12 cellular contexts compared by ENCODE assay signal in genomic region chr1:91792393-91793032, GRCh38.
DNase-seq lines count a peak whose midpoint lies in the region; ATAC-seq and TF ChIP-seq lines count a peak whose summit lies in the region.
"Had no signal": no experiment of that assay in that cellular context is flagged by ENCODE, and none has a peak within 500 bp of the region (broad histone marks: within the 10 kb centered on the region; RNA-seq: fewer than 3 reads in every experiment).

No MANE protein-coding gene starts in this region.

- no peak overlapping the region for H3K9ac ChIP-seq in muscle layer of colon (ENCODE audit: low read length)

- H3K9me3 ChIP-seq in right cardiac atrium (ENCODE audit: control insufficient read depth, low read length) (no peaks in the 10 kb centered on the region), right atrium auricular region (no peaks in the 10 kb centered on the region), muscle layer of colon (ENCODE audit: low read length) (no peaks in the 10 kb centered on the region), T-helper 17 cell (ENCODE audit: control insufficient read depth, low read length, poor library complexity, severe bottlenecking) (no peaks in the 10 kb centered on the region)
- H3K9me3 ChIP-seq: ovary had no signal

- H3K27me3 ChIP-seq in right cardiac atrium (ENCODE audit: control insufficient read depth, insufficient read depth) = no peaks in the 10 kb centered on the region
- no peaks in the 10 kb centered on the region for H3K27me3 ChIP-seq in right atrium auricular region
- no peaks in the 10 kb centered on the region for H3K27me3 ChIP-seq in muscle layer of colon (ENCODE audit: control insufficient read depth in 1 of 2, insufficient read depth in 2 of 2, low read length in 2 of 2)
- H3K27me3 ChIP-seq: ovary had no signal

- ATAC-seq in right cardiac atrium (peak in 1 of 2 donors; percentile 73), HG03432 (IDR thresholded peaks at IDR 0.05; ENCODE audit: unreplicated experiment) (no peak), T-helper 17 cell (no peak)

- no peak overlapping the region for H3K4me3 ChIP-seq in right cardiac atrium (ENCODE audit: low read length)
- no peak overlapping the region for H3K4me3 ChIP-seq in right atrium auricular region
- H3K4me3 ChIP-seq in choroid plexus epithelial cell (ENCODE audit: low read depth, low read length) = no peak overlapping the region
- no peak overlapping the region for H3K4me3 ChIP-seq in muscle layer of colon (ENCODE audit: low read depth in 1 of 2, low read length in 2 of 2)
- H3K4me3 ChIP-seq: ovary had no signal

- no peak overlapping the region for H3K4me3 Mint-ChIP-seq in T-helper 17 cell

- peaks cover 34% of the 10 kb centered on the region for H3K4me1 Mint-ChIP-seq in T-helper 17 cell

- H3K27me3 Mint-ChIP-seq in T-helper 17 cell = no peaks in the 10 kb centered on the region

- intact Hi-C loops in right cardiac atrium (cut with DNase I) = no loop called here

- WGBS in right cardiac atrium = 64% methylated on average over 9 of the region's 9 CpGs

- peaks cover 14% of the 10 kb centered on the region for H3K36me3 Mint-ChIP-seq in T-helper 17 cell (ENCODE audit: low read depth)

- H3K27ac Mint-ChIP-seq in T-helper 17 cell = no peak overlapping the region

- H3K4me1 ChIP-seq in right cardiac atrium (ENCODE audit: control insufficient read depth, insufficient read depth, low read length) = peaks cover 11% of the 10 kb centered on the region
- peaks cover 0 to 35% of the 10 kb centered on the region in 2 donors for H3K4me1 ChIP-seq in right atrium auricular region
- peaks cover 79% of the 10 kb centered on the region for H3K4me1 ChIP-seq in muscle layer of colon (ENCODE audit: insufficient read depth, low read length)

- peak in 1 of 3 donors; percentile 55 for DNase-seq in right cardiac atrium
- DNase-seq in right atrium auricular region (ENCODE audit: low spot score) = no peak
- DNase-seq in choroid plexus epithelial cell (ENCODE audit: low read depth) = no peak
- no peak for DNase-seq in GM13976 (ENCODE audit: low spot score)
- no peak for DNase-seq in NCI-H1694 (lab: John Stamatoyannopoulos, UW)
- DNase-seq in T-helper 17 cell = no peak
- DNase-seq: activated CD8-positive, alpha-beta memory T cell treated with anti-CD3 and anti-CD28 coated beads, Interleukin-2, amount 50 U/mL, for 48 hours; GOT3; left cardiac atrium; ovary had no signal

- in situ Hi-C loops in GM13976 (cut with MboI; ENCODE audit: low sequenced_read_pairs, unreplicated experiment) = no loop called here

- TF ChIP-seq CTCF in right atrium auricular region (IDR thresholded peaks at IDR 0.05) (no peak), choroid plexus epithelial cell (conservative IDR thresholded peaks at IDR 0.05; ENCODE audit: low read depth, low read length) (peak; percentile 44), GM13976 (IDR thresholded peaks at IDR 0.05; ENCODE audit: borderline replicate concordance, control extremely low read depth, extremely low read depth, insufficient read depth, missing control alignments) (no peak)

- peaks cover 8% of the 10 kb centered on the region for H3K36me3 ChIP-seq in right atrium auricular region
- H3K36me3 ChIP-seq in muscle layer of colon (ENCODE audit: insufficient read depth, low read length) = peaks cover 4% of the 10 kb centered on the region
- H3K36me3 ChIP-seq: ovary had no signal

- H3K27ac ChIP-seq in right cardiac atrium (ENCODE audit: low read length) (peak overlapping the region; percentile 9), right atrium auricular region (no peak overlapping the region), muscle layer of colon (ENCODE audit: low read depth, low read length) (peak overlapping the region; percentile 48)

Comparison
In these comparisons a context has a peak if more than half of its experiments do, and no peak if none do; other contexts are left out.
1. H3K27ac ChIP-seq: peak in right cardiac atrium (single experiment) and muscle layer of colon (single experiment); none in right atrium auricular region (0 of 2).